11 cellular contexts compared by ENCODE assay signal in the genomic region with DNA sequence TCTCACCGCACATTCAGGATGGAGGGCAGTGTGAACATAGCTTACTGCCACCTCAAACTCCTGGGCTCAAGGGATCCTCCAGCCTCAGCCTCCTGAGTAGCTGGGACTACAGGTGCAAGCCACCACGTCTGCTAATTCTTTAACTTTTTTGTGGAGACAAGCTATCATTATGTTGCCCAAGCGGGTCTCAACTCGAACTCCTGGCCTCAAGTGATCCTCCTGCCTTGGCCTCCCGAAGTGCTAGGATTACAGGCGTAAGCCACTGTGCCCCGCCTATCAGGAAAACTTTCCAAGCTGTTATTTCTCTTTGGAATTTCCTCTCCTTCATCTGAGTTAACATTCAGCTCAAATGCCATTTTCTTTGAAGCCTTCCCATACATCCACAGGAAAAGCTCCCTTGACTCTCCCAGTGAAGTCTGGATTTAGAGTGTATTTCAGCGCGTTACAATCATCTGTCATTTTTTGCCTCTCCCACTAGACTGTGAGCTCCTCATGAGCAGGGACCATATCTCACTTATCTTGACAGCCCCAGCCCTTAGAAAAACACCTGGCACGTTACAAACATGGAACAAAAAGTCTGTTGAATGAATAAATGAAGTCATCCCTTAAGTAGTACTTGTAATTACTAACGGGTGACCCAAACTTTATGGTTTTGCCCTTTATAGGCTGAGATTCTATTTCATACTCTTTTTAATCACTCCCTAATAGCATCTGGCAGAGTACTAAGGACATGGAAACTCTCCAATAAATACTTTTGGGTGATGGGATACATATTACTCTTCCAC. TPM values are rescaled to one million over a fixed set of nuclear protein-coding genes. Genes with fewer than 3 reads are reported as not detected.
DNase-seq lines count a peak whose midpoint lies in the region; ATAC-seq and TF ChIP-seq lines count a peak whose summit lies in the region.
"Had no signal": no experiment of that assay in that cellular context is flagged by ENCODE, and none has a peak within 500 bp of the region (broad histone marks: within the 10 kb centered on the region; RNA-seq: fewer than 3 reads in every experiment).

No MANE protein-coding gene starts in this region.

- H2AFZ ChIP-seq in OCI-LY7 (ENCODE audit: low read length), result no peak overlapping the region

- no peaks in the 10 kb centered on the region for H3K27me3 ChIP-seq in HAP-1 (ENCODE audit: low read depth)

- H3K4me1 Mint-ChIP-seq in Calu3 (ENCODE audit: low read depth, unreplicated experiment), result peaks cover 22% of the 10 kb centered on the region

- no peak overlapping the region for H3K4me3 ChIP-seq in OCI-LY7 (ENCODE audit: low read depth, low read length, poor library complexity, severe bottlenecking)
- H3K4me3 ChIP-seq in fibroblast of mammary gland (ENCODE audit: control insufficient read depth, low read depth, low read length), result peak overlapping the region; percentile 81
- peak overlapping the region; percentile 70 for H3K4me3 ChIP-seq in retinal pigment epithelial cell (ENCODE audit: low read length)
- H3K4me3 ChIP-seq in HAP-1, result no peak overlapping the region

- ATAC-seq in HG03045 (IDR thresholded peaks at IDR 0.05; ENCODE audit: unreplicated experiment), result no peak
- ATAC-seq: stimulated activated memory B cell treated with anti-CD40 and anti-IgM and Interleukin-4, amounts not matched to agents 10 μg/mL and 1 μg/mL and 100 μg/mL, for 72 hours had no signal

- no TSS peak for BruUV-seq in Calu3 (replicated peaks; lab: Mats Ljungman, UMichigan)
- BruUV-seq in OCI-LY7 (replicated peaks; lab: Mats Ljungman, UMichigan), result no TSS peak

- intact Hi-C loops in Calu3 (cut with micrococcal nuclease; ENCODE audit: unreplicated experiment) (no loop called here), OCI-LY7 (cut with micrococcal nuclease; ENCODE audit: unreplicated experiment) (no loop called here)

- POLR2A ChIA-PET in OCI-LY7 (lab: Charles Lee), result interaction anchor here (0.6 to 1.5 kb wide), 8 partner anchors 10 to 283 kb away, joined by 3 to 6 read pairs (median 3); no protein-coding TSS in a partner anchor

- no peaks in the 10 kb centered on the region for H3K36me3 ChIP-seq in OCI-LY7 (ENCODE audit: insufficient read depth, low read length)
- H3K36me3 ChIP-seq in HAP-1 (replicated peaks), result no peaks in the 10 kb centered on the region; the same call in 1 of the 2 replicates

- H3K79me2 ChIP-seq in OCI-LY7 (ENCODE audit: insufficient read depth, low read depth, low read length), result peaks cover 60% of the 10 kb centered on the region

- no peaks in the 10 kb centered on the region for H3K9me3 Mint-ChIP-seq in Calu3 (ENCODE audit: low read depth, unreplicated experiment)
- H3K9me3 Mint-ChIP-seq: stimulated activated memory B cell treated with anti-CD40 and anti-IgM and Interleukin-4, amounts not matched to agents 10 μg/mL and 1 μg/mL and 100 μg/mL, for 72 hours had no signal

- no peak overlapping the region for H3K27ac ChIP-seq in OCI-LY7 (ENCODE audit: low read depth, low read length, poor library complexity, severe bottlenecking)

- H3K4me1 ChIP-seq in OCI-LY7 (ENCODE audit: insufficient read depth, low read length, poor library complexity, severe bottlenecking) (peaks cover 21% of the 10 kb centered on the region), HAP-1 (peaks cover 15% of the 10 kb centered on the region)

- no peak overlapping the region for H3K27ac Mint-ChIP-seq in Calu3 (ENCODE audit: unreplicated experiment)
- H3K27ac Mint-ChIP-seq: stimulated activated memory B cell treated with anti-CD40 and anti-IgM and Interleukin-4, amounts not matched to agents 10 μg/mL and 1 μg/mL and 100 μg/mL, for 72 hours had no signal

- TF ChIP-seq CTCF in Calu3 (IDR thresholded peaks at IDR 0.05; ENCODE audit: unreplicated experiment), result no peak
- no peak for TF ChIP-seq CTCF in OCI-LY7 (conservative IDR thresholded peaks at IDR 0.05; ENCODE audit: low read length)
- no peak for TF ChIP-seq CTCF in fibroblast of mammary gland (conservative IDR thresholded peaks at IDR 0.05; ENCODE audit: control insufficient read depth, insufficient read depth, low read depth, low read length)
- no peak for TF ChIP-seq CTCF in retinal pigment epithelial cell (conservative IDR thresholded peaks at IDR 0.05; ENCODE audit: low read depth, low read length)

- H3K4me3 Mint-ChIP-seq in Calu3 (ENCODE audit: low read depth, unreplicated experiment), result peak overlapping the region; percentile 90

- in situ Hi-C loops in HAP-1 (cut with MboI; ENCODE audit: low sequenced_read_pairs), result no loop called here

- 0 out of 2 replicates have a peak, but pooled peaks cover 5% of the 10 kb centered on the region for H4K20me1 ChIP-seq in OCI-LY7 (ENCODE audit: insufficient read depth, low read length)

- peaks cover 30% of the 10 kb centered on the region for H3K36me3 Mint-ChIP-seq in Calu3 (ENCODE audit: insufficient read depth, unreplicated experiment)

- H3K27me3 Mint-ChIP-seq in Calu3 (ENCODE audit: unreplicated experiment), result no peaks in the 10 kb centered on the region
- H3K27me3 Mint-ChIP-seq: stimulated activated memory B cell treated with anti-CD40 and anti-IgM and Interleukin-4, amounts not matched to agents 10 μg/mL and 1 μg/mL and 100 μg/mL, for 72 hours had no signal

- CTCF ChIA-PET in Calu3 (lab: Charles Lee), result interaction anchor here (0.6 to 1.1 kb wide), 4 partner anchors 10 to 112 kb away, joined by 3 to 4 read pairs (median 3); no protein-coding TSS in a partner anchor
- CTCF ChIA-PET in OCI-LY7 (lab: Charles Lee; ENCODE audit: unreplicated experiment), result interaction anchor here (1.4 kb wide), 1 partner anchor 16 kb away, joined by 5 read pairs; no protein-coding TSS in a partner anchor

- H3K9me3 ChIP-seq in OCI-LY7 (ENCODE audit: low read length) (no peaks in the 10 kb centered on the region), HAP-1 (no peaks in the 10 kb centered on the region)

- no peaks in the 10 kb centered on the region for H3K9me2 ChIP-seq in OCI-LY7 (ENCODE audit: insufficient read depth, low read length)

- DNase-seq in Calu3, result no peak
- DNase-seq in OCI-LY7 (ENCODE audit: low spot score), result no peak
- DNase-seq in fibroblast of mammary gland (ENCODE audit: low read depth), result no peak
- no peak for DNase-seq in retinal pigment epithelial cell (ENCODE audit: low read depth)
- no peak for DNase-seq in OCI-M1 (lab: John Stamatoyannopoulos, UW)
- no peak for DNase-seq in HAP-1 (ENCODE audit: low spot score in 2 of 2)
- DNase-seq in NCI-H2171 treated with DMSO at 0.1 percent for 48 hours (lab: John Stamatoyannopoulos, UW), result no peak
- DNase-seq: activated CD8-positive, alpha-beta memory T cell treated with anti-CD3 and anti-CD28 coated beads for 24 hours; MV-4-11 had no signal

- peak overlapping the region; percentile 82 for H3K4me2 ChIP-seq in OCI-LY7 (ENCODE audit: low read length)

RNA-seq across cellular contexts. Expression of gene MRTFA, which starts 2.2 kb away (rescaled TPM):
- total RNA-seq in Calu3 (2022) (47.4 and 54.1 TPM in 2 replicates), OCI-LY7 (2022) (60.4 and 66.9 TPM in 2 replicates)
- 25.6 and 47.7 TPM in 2 replicates for total RNA-seq in OCI-LY7 (2014; rRNA removed; shearing (Covaris generic))

RNA-seq across cellular contexts. Expression of gene MCHR1, which starts 45.0 kb away (rescaled TPM):
- not detected in 2 replicates for total RNA-seq in Calu3 (2022)
- total RNA-seq in OCI-LY7 (2014; rRNA removed; shearing (Covaris generic)), result not detected in 2 replicates
- total RNA-seq in OCI-LY7 (2022), result not detected in 2 replicates

Comparison
In these comparisons a context has a peak if more than half of its experiments do, and no peak if none do; other contexts are left out.
1. H3K4me3 ChIP-seq: peak in fibroblast of mammary gland (single experiment) and retinal pigment epithelial cell (single experiment); none in OCI-LY7 (single experiment) and HAP-1 (single experiment).